Comparison of ENCODE assay signal across 18 cellular contexts in genomic region chr7:116715087-116715486, GRCh38. TPM values are rescaled to one million over a fixed set of nuclear protein-coding genes. Genes with fewer than 3 reads are reported as not detected.
DNase-seq lines count a peak whose midpoint lies in the region; ATAC-seq and TF ChIP-seq lines count a peak whose summit lies in the region.
"Had no signal": no experiment of that assay in that cellular context is flagged by ENCODE, and none has a peak within 500 bp of the region (broad histone marks: within the 10 kb centered on the region; RNA-seq: fewer than 3 reads in every experiment).

No MANE protein-coding gene starts in this region.

- no peak overlapping the region for H3K56ac ChIP-seq in IMR-90 (ENCODE audit: extremely low read depth, insufficient read depth, low read length)

- no peaks in the 10 kb centered on the region for H3K9me3 ChIP-seq in IMR-90 (ENCODE audit: control insufficient read depth, insufficient read depth, low read length)
- H3K9me3 ChIP-seq: heart left ventricle, suprapubic skin had no signal

- no peak overlapping the region for H2BK5ac ChIP-seq in IMR-90 (ENCODE audit: low read depth, low read length, poor library complexity, severe bottlenecking)

- H3K14ac ChIP-seq in IMR-90 (replicated peaks; ENCODE audit: low read depth, low read length): no peak overlapping the region

- no peak overlapping the region for H4K91ac ChIP-seq in IMR-90 (ENCODE audit: insufficient read depth, low read depth, low read length)

- no peaks in the 10 kb centered on the region for H3K27me3 ChIP-seq in IMR-90 (ENCODE audit: control insufficient read depth, insufficient read depth, low read length)
- H3K27me3 ChIP-seq: heart left ventricle, suprapubic skin had no signal

- no peaks in the 10 kb centered on the region for H3K9me3 Mint-ChIP-seq in Calu3 (ENCODE audit: low read depth, unreplicated experiment)
- H3K9me3 Mint-ChIP-seq in progenitor cell of endocrine pancreas (ENCODE audit: low read depth): peaks cover 9% of the 10 kb centered on the region
- no peaks in the 10 kb centered on the region for H3K9me3 Mint-ChIP-seq in activated naive CD4-positive, alpha-beta T cell treated with anti-CD3 and anti-CD28 coated beads for 36 hours
- H3K9me3 Mint-ChIP-seq: activated CD4-positive, alpha-beta T cell treated with anti-CD3 and anti-CD28 coated beads, Interleukin-2, amount 10 ng/mL, durations not matched to agents 7 days and 5 days; CD4-positive, alpha-beta T cell; immature natural killer cell had no signal

- H3K4me3 ChIP-seq in IMR-90 (ENCODE audit: insufficient read depth, low read depth, low read length) (no peak overlapping the region), epithelial cell of esophagus (ENCODE audit: low read length) (no peak overlapping the region)
- H3K4me3 ChIP-seq: heart left ventricle, lung, suprapubic skin had no signal

- peaks cover 6 to 20% of the 10 kb centered on the region in 2 experiments; a peak in 3 of 4 replicates for H3K79me1 ChIP-seq in IMR-90 (ENCODE audit: low read depth in 1 of 2, low read length in 2 of 2)

- H4K8ac ChIP-seq in IMR-90 (ENCODE audit: low read depth in 2 of 2, low read length in 2 of 2): 0 out of 4 replicates have a peak overlapping the region, but pooled peaks of 1 of the 2 experiments have one; percentile 18

- no peak overlapping the region for H3K27ac ChIP-seq in IMR-90 (ENCODE audit: insufficient read depth, low read length)
- H3K27ac ChIP-seq: heart left ventricle, suprapubic skin had no signal

- H3K4me1 ChIP-seq in IMR-90 (ENCODE audit: control insufficient read depth, insufficient read depth, low read length): peaks cover 6% of the 10 kb centered on the region

- H3K36me3 Mint-ChIP-seq in Calu3 (ENCODE audit: insufficient read depth, unreplicated experiment) (peaks cover 55% of the 10 kb centered on the region), progenitor cell of endocrine pancreas (ENCODE audit: insufficient read depth) (peaks cover 13% of the 10 kb centered on the region)
- no peaks in the 10 kb centered on the region for H3K36me3 Mint-ChIP-seq in activated naive CD4-positive, alpha-beta T cell treated with anti-CD3 and anti-CD28 coated beads for 36 hours (ENCODE audit: low read depth)
- H3K36me3 Mint-ChIP-seq: immature natural killer cell; naive thymus-derived CD8-positive, alpha-beta T cell had no signal

- 0 out of 2 replicates have a peak overlapping the region, but pooled peaks have one; percentile 5 for H2BK120ac ChIP-seq in IMR-90 (ENCODE audit: low read depth, low read length)

- TF ChIP-seq RAD21 in IMR-90 (IDR thresholded peaks at IDR 0.05; ENCODE audit: low read length): no peak

- H3K23ac ChIP-seq in IMR-90 (ENCODE audit: low read depth, low read length): no peak overlapping the region

- DNase-seq in Calu3: no peak
- peak; percentile 19 for DNase-seq in IMR-90
- DNase-seq in epithelial cell of esophagus (ENCODE audit: low read depth): no peak
- no peak for DNase-seq in progenitor cell of endocrine pancreas (ENCODE audit: low spot score, unreplicated experiment)
- no peak for DNase-seq in GM20000 (ENCODE audit: low spot score)
- no peak for DNase-seq in activated naive CD4-positive, alpha-beta T cell treated with anti-CD3 and anti-CD28 coated beads for 36 hours
- DNase-seq in A172 (ENCODE audit: low spot score): no peak
- DNase-seq: activated CD4-positive, alpha-beta T cell treated with anti-CD3 and anti-CD28 coated beads, Interleukin-2, amount 10 ng/mL, durations not matched to agents 7 days and 5 days; CD4-positive, alpha-beta T cell; cortex of kidney; heart left ventricle; immature natural killer cell; naive thymus-derived CD8-positive, alpha-beta T cell; NCI-H1417; NCI-H2171 treated with DMSO at 0.1 percent for 48 hours; NCI-H774 had no signal

- H3K4me2 ChIP-seq in IMR-90 (ENCODE audit: low read depth, low read length): no peak overlapping the region

- H2AFZ ChIP-seq in IMR-90 (replicated peaks; ENCODE audit: low read length, poor library complexity): no peak overlapping the region

- H3K4me1 Mint-ChIP-seq in Calu3 (ENCODE audit: low read depth, unreplicated experiment) (peaks cover 63% of the 10 kb centered on the region), progenitor cell of endocrine pancreas (ENCODE audit: low read depth) (peaks cover 23% of the 10 kb centered on the region)
- no peaks in the 10 kb centered on the region for H3K4me1 Mint-ChIP-seq in activated naive CD4-positive, alpha-beta T cell treated with anti-CD3 and anti-CD28 coated beads for 36 hours (ENCODE audit: low read depth)
- H3K4me1 Mint-ChIP-seq: activated CD4-positive, alpha-beta T cell treated with anti-CD3 and anti-CD28 coated beads, Interleukin-2, amount 10 ng/mL, durations not matched to agents 7 days and 5 days; immature natural killer cell; naive thymus-derived CD8-positive, alpha-beta T cell had no signal

- BruUV-seq in Calu3 (replicated peaks; lab: Mats Ljungman, UMichigan) (no TSS peak), IMR-90 (replicated peaks; lab: Mats Ljungman, UMichigan) (no TSS peak)

- TF ChIP-seq POLR2A in IMR-90 (IDR thresholded peaks at IDR 0.05; ENCODE audit: low read depth, low read length): no peak

- H2AK9ac ChIP-seq in IMR-90 (replicated peaks; ENCODE audit: low read depth, low read length, poor library complexity): no peak overlapping the region

- no peaks in the 10 kb centered on the region for H3K36me3 ChIP-seq in IMR-90 (ENCODE audit: control insufficient read depth, insufficient read depth, low read length)
- H3K36me3 ChIP-seq: heart left ventricle, suprapubic skin had no signal

- in situ Hi-C loops in IMR-90 (cut with MboI; ENCODE audit: low sequenced_read_pairs): no loop called here

- ATAC-seq in IMR-90 (ENCODE audit: low read depth): no peak
- ATAC-seq: heart left ventricle; naive thymus-derived CD8-positive, alpha-beta T cell had no signal

- peak overlapping the region; percentile 54 for H3K27ac Mint-ChIP-seq in Calu3 (ENCODE audit: unreplicated experiment)
- peak overlapping the region; percentile 62 for H3K27ac Mint-ChIP-seq in progenitor cell of endocrine pancreas
- H3K27ac Mint-ChIP-seq in activated naive CD4-positive, alpha-beta T cell treated with anti-CD3 and anti-CD28 coated beads for 36 hours: no peak overlapping the region
- H3K27ac Mint-ChIP-seq: activated CD4-positive, alpha-beta T cell treated with anti-CD3 and anti-CD28 coated beads, Interleukin-2, amount 10 ng/mL, durations not matched to agents 7 days and 5 days; CD4-positive, alpha-beta T cell; immature natural killer cell; naive thymus-derived CD8-positive, alpha-beta T cell had no signal

- no peak overlapping the region for H4K5ac ChIP-seq in IMR-90 (ENCODE audit: low read depth, low read length)

- no peaks in the 10 kb centered on the region for H4K20me1 ChIP-seq in IMR-90 (ENCODE audit: insufficient read depth, low read length)

- no peak overlapping the region for H3K4me3 Mint-ChIP-seq in Calu3 (ENCODE audit: low read depth, unreplicated experiment)
- no peak overlapping the region for H3K4me3 Mint-ChIP-seq in progenitor cell of endocrine pancreas (ENCODE audit: low read depth)
- no peak overlapping the region for H3K4me3 Mint-ChIP-seq in activated naive CD4-positive, alpha-beta T cell treated with anti-CD3 and anti-CD28 coated beads for 36 hours
- H3K4me3 Mint-ChIP-seq: activated CD4-positive, alpha-beta T cell treated with anti-CD3 and anti-CD28 coated beads, Interleukin-2, amount 10 ng/mL, durations not matched to agents 7 days and 5 days; CD4-positive, alpha-beta T cell; immature natural killer cell; naive thymus-derived CD8-positive, alpha-beta T cell had no signal

- H3K18ac ChIP-seq in IMR-90 (ENCODE audit: low read depth, low read length): no peak overlapping the region

- CTCF ChIA-PET in Calu3 (lab: Charles Lee): no interaction called here
- CTCF ChIA-PET in IMR-90 (lab: Yijun Ruan, JAX): interaction anchor here (0.6 kb wide), 1 partner anchor 108 kb away, joined by 4 read pairs; no protein-coding TSS in a partner anchor
- CTCF ChIA-PET in activated naive CD4-positive, alpha-beta T cell treated with anti-CD3 and anti-CD28 coated beads for 36 hours (lab: Charles Lee): no interaction called here

- peaks cover 9% of the 10 kb centered on the region for H3K9me1 ChIP-seq in IMR-90 (ENCODE audit: insufficient read depth, low read length)

- POLR2A ChIA-PET in IMR-90 (lab: Charles Lee; ENCODE audit: unreplicated experiment): no interaction called here

- no peaks in the 10 kb centered on the region for H3K27me3 Mint-ChIP-seq in Calu3 (ENCODE audit: unreplicated experiment)
- no peaks in the 10 kb centered on the region for H3K27me3 Mint-ChIP-seq in progenitor cell of endocrine pancreas
- H3K27me3 Mint-ChIP-seq in activated naive CD4-positive, alpha-beta T cell treated with anti-CD3 and anti-CD28 coated beads for 36 hours (ENCODE audit: low read depth): peaks cover 9% of the 10 kb centered on the region

- dilution Hi-C loops in IMR-90 (cut with HindIII; ENCODE audit: low sequenced_read_pairs, unreplicated experiment): no loop called here

- H2AK5ac ChIP-seq in IMR-90 (ENCODE audit: low read depth, low read length): no peak overlapping the region; the same call in 1 of the 2 replicates

- 0 out of 3 replicates have a peak overlapping the region, but pooled peaks have one; percentile 43 for H2BK15ac ChIP-seq in IMR-90 (ENCODE audit: low read depth, low read length)

- no peak overlapping the region for H3K9ac ChIP-seq in IMR-90 (ENCODE audit: low read depth, low read length)

- no peak overlapping the region for H2BK20ac ChIP-seq in IMR-90 (ENCODE audit: low read depth, low read length)

- intact Hi-C loops in Calu3 (cut with micrococcal nuclease; ENCODE audit: unreplicated experiment) (no loop called here), IMR-90 (cut with micrococcal nuclease) (loop anchor here (5.0 kb wide), 1 partner anchor 43 kb away; the partner anchor contains the start of gene MET)
- intact Hi-C loops in activated naive CD4-positive, alpha-beta T cell treated with anti-CD3 and anti-CD28 coated beads for 36 hours (cut with micrococcal nuclease): no loop called here

- TF ChIP-seq CTCF in Calu3 (IDR thresholded peaks at IDR 0.05; ENCODE audit: unreplicated experiment): no peak
- TF ChIP-seq CTCF in IMR-90 (conservative IDR thresholded peaks at IDR 0.05; ENCODE audit: low read depth, low read length): 0 out of 2 replicates have a peak, but pooled peaks have one; percentile 21
- peak; percentile 32 for TF ChIP-seq CTCF in epithelial cell of esophagus (IDR thresholded peaks at IDR 0.05; ENCODE audit: insufficient read depth, low read depth, low read length, missing control alignments)
- TF ChIP-seq CTCF in progenitor cell of endocrine pancreas (IDR thresholded peaks at IDR 0.05; ENCODE audit: unreplicated experiment): no peak
- no peak for TF ChIP-seq CTCF in GM20000 (IDR thresholded peaks at IDR 0.05; ENCODE audit: extremely low read depth, missing control alignments)

- 0 out of 2 replicates have a peak overlapping the region, but pooled peaks have one; percentile 34 for H3K4ac ChIP-seq in IMR-90 (ENCODE audit: low read depth, low read length)

RNA-seq across cellular contexts. Expression of gene MET, which starts 43.1 kb away (rescaled TPM):
- total RNA-seq in Calu3 (2022) (242 and 249 TPM in 2 replicates), IMR-90 (2012; rRNA removed) (68.0 and 84.6 TPM in 2 replicates), progenitor cell of endocrine pancreas (44.4 and 46.0 TPM in 2 replicates)
- polyA plus RNA-seq in IMR-90 (2012; rRNA removed): 14.5 and 15.0 TPM in 2 replicates
- polyA plus RNA-seq in IMR-90 (2012; cell fraction: cytosol; rRNA removed): 7.0 and 7.9 TPM in 2 replicates
- 3.0 and 10.6 TPM in 2 replicates for polyA plus RNA-seq in IMR-90 (2012; cell fraction: nucleus; rRNA removed; ENCODE audit: low replicate concordance)
- total RNA-seq in activated naive CD4-positive, alpha-beta T cell treated with anti-CD3 and anti-CD28 coated beads for 36 hours: under 1 TPM; 0.42 to 0.52 TPM
- 118 and 144 TPM in 2 replicates for total RNA-seq in A172 (2014; rRNA removed; shearing (Covaris generic))
- total RNA-seq: naive thymus-derived CD8-positive, alpha-beta T cell had no signal
- polyA plus RNA-seq: immature natural killer cell; naive thymus-derived CD8-positive, alpha-beta T cell had no signal

Comparison
In these comparisons a context has a peak if more than half of its experiments do, and no peak if none do; other contexts are left out.
1. CTCF ChIP-seq: peak in IMR-90 (single experiment) and epithelial cell of esophagus (single experiment); none in Calu3 (single experiment), progenitor cell of endocrine pancreas (single experiment) and GM20000 (single experiment).
2. RNA of gene MET, which starts 43.1 kb away (total RNA-seq): 242 to 249 TPM in Calu3, 118 to 144 TPM in A172, 68.0 to 84.6 TPM in IMR-90 and 44.4 to 46.0 TPM in progenitor cell of endocrine pancreas; 0.42 to 0.52 TPM in activated naive CD4-positive, alpha-beta T cell treated with anti-CD3 and anti-CD28 coated beads for 36 hours; every median in the first group is over 10 times any median in the second.